ENCODE assay signal across 11 cellular contexts in genomic region chr12:114669501-114670256, GRCh38. TPM values are rescaled to one million over a fixed set of nuclear protein-coding genes. Genes with fewer than 3 reads are reported as not detected.
DNase-seq lines count a peak whose midpoint lies in the region; ATAC-seq, FAIRE-seq and TF ChIP-seq lines count a peak whose summit lies in the region.
"Had no signal": no experiment of that assay in that cellular context is flagged by ENCODE, and none has a peak within 500 bp of the region (broad histone marks: within the 10 kb centered on the region; RNA-seq: fewer than 3 reads in every experiment).

No MANE protein-coding gene starts in this region.

- no peaks in the 10 kb centered on the region for H3K9me3 Mint-ChIP-seq in GM23338

- H3K4me1 Mint-ChIP-seq in GM23338, result peaks cover 62% of the 10 kb centered on the region

- H3K4me1 ChIP-seq in GM23338 (ENCODE audit: insufficient read depth) (peaks cover 69% of the 10 kb centered on the region), iPS-18a (ENCODE audit: control insufficient read depth, low read depth, low read length) (peaks cover 28% of the 10 kb centered on the region), small intestine (ENCODE audit: control insufficient read depth in 2 of 2, insufficient read depth in 1 of 2, low read depth in 1 of 2, low read length in 1 of 2) (no peaks in the 10 kb centered on the region)

- peak overlapping the region; percentile 49 for H3K4me3 Mint-ChIP-seq in GM23338

- H3K9ac ChIP-seq in iPS-18a (ENCODE audit: low read length), result no peak overlapping the region

- peaks cover 27% of the 10 kb centered on the region for H3F3A ChIP-seq in GM23338 (replicated peaks; ENCODE audit: low read depth)

- no peaks in the 10 kb centered on the region for H3K9me2 ChIP-seq in GM23338 (ENCODE audit: insufficient read depth)

- 61 to 80% (median 62%) methylated on average over 31 of the region's 31 CpGs for WGBS in small intestine, 3 donors

- TF ChIP-seq CTCF in GM23338 (conservative IDR thresholded peaks at IDR 0.05; ENCODE audit: low read depth in 2 of 2) (no peak), VCaP (conservative IDR thresholded peaks at IDR 0.05) (no peak)

- H3K27me3 Mint-ChIP-seq in GM23338 (ENCODE audit: insufficient read depth, low read depth, poor library complexity), result peaks cover 93% of the 10 kb centered on the region

- H3K9me3 ChIP-seq in iPS-18a (ENCODE audit: control insufficient read depth, low read depth, low read length) (no peaks in the 10 kb centered on the region), small intestine (ENCODE audit: control insufficient read depth, low read depth) (no peaks in the 10 kb centered on the region)

- H3K36me3 Mint-ChIP-seq in GM23338 (ENCODE audit: low read depth), result no peaks in the 10 kb centered on the region

- H3K36me3 ChIP-seq in GM23338 (ENCODE audit: insufficient read depth), result no peaks in the 10 kb centered on the region
- no peaks in the 10 kb centered on the region for H3K36me3 ChIP-seq in iPS-18a (ENCODE audit: control insufficient read depth, low read depth, low read length)
- H3K36me3 ChIP-seq in small intestine (ENCODE audit: control insufficient read depth in 2 of 2, insufficient read depth in 2 of 2, low read length in 2 of 2), result peaks cover 4 to 8% of the 10 kb centered on the region in 2 donors

- H3K79me2 ChIP-seq in GM23338 (replicated peaks; ENCODE audit: insufficient read depth), result no peaks in the 10 kb centered on the region

- H3K27me3 ChIP-seq in GM23338 (ENCODE audit: insufficient read depth), result peaks cover 95% of the 10 kb centered on the region
- peaks cover 99% of the 10 kb centered on the region for H3K27me3 ChIP-seq in iPS-18a (ENCODE audit: control insufficient read depth, insufficient read depth, low read length)
- H3K27me3 ChIP-seq in small intestine (ENCODE audit: control insufficient read depth in 2 of 2, insufficient read depth in 2 of 2, low read length in 2 of 2), result peaks cover 0 to 13% of the 10 kb centered on the region in 2 donors

- H3K27ac ChIP-seq in GM23338 (ENCODE audit: low read depth) (no peak overlapping the region), VCaP (peak overlapping the region; percentile 97), iPS-18a (ENCODE audit: low read length) (no peak overlapping the region), small intestine (ENCODE audit: low read depth in 1 of 2, low read length in 1 of 2) (peak overlapping the region; percentile 41 to 57)

- peaks cover 12% of the 10 kb centered on the region for H4K20me1 ChIP-seq in GM23338 (replicated peaks; ENCODE audit: insufficient read depth)

- H2AFZ ChIP-seq in GM23338, result no peak overlapping the region

- H3K4me3 ChIP-seq in GM23338, result peak overlapping the region; percentile 53
- peak overlapping the region; percentile 16 for H3K4me3 ChIP-seq in iPS-18a (ENCODE audit: low read length)
- no peak overlapping the region for H3K4me3 ChIP-seq in small intestine (ENCODE audit: low read depth in 1 of 2, low read length in 2 of 2)

- peak; percentile 77 for DNase-seq in GM23338 (ENCODE audit: low spot score)
- DNase-seq in small intestine, result no peak
- DNase-seq in NCI-H510A (lab: John Stamatoyannopoulos, UW), result no peak
- DNase-seq in dedifferentiated amniotic fluid mesenchymal stem cell (ENCODE audit: extremely low spot score), result no peak
- DNase-seq in T-helper 1 cell, result no peak
- DNase-seq in NK-92 treated with Interleukin-12 subunit alpha and Interleukin-12 subunit beta, amount 100 ng/mL, for 24 hours (lab: John Stamatoyannopoulos, UW), result no peak
- DNase-seq: hypothalamus; NCI-H1092 treated with DMSO at 0.1 percent for 48 hours; stimulated activated CD8-positive, alpha-beta memory T cell treated with anti-CD3 and anti-CD28 coated beads, Interleukin-4, amount 100 ng/mL, for 48 hours had no signal

- H3K27ac Mint-ChIP-seq in GM23338, result no peak overlapping the region

- no peak for FAIRE-seq in small intestine (lab: Jason Lieb, UNC)

- no peak for ATAC-seq in GM23338

- peak overlapping the region; percentile 85 for H3K4me2 ChIP-seq in GM23338

TF ChIP-seq in GM23338, 12 proteins besides CTCF, POLR2A, EP300 and RAD21:
- TF ChIP-seq ETS1 (IDR thresholded peaks at IDR 0.05), result no peak
- no peak for TF ChIP-seq ZNF331 (CRISPR knock-in tag; IDR thresholded peaks at IDR 0.05; ENCODE audit: low read depth)
- TF ChIP-seq POLR2AphosphoS5 (IDR thresholded peaks at IDR 0.05; ENCODE audit: low read depth), result no peak
- TF ChIP-seq EZH2 (IDR thresholded peaks at IDR 0.05; ENCODE audit: low read depth, unreplicated experiment), result peak; percentile 63
- no peak for TF ChIP-seq STAT1 (IDR thresholded peaks at IDR 0.05; ENCODE audit: unreplicated experiment)
- no peak for TF ChIP-seq NANOG (IDR thresholded peaks at IDR 0.05; ENCODE audit: borderline replicate concordance)

RNA-seq across cellular contexts. Expression of gene TBX3, which starts 14.3 kb away (rescaled TPM):
- 0.24 and 0.35 TPM in 2 replicates for total RNA-seq in GM23338 (2014; rRNA removed; shearing (Covaris generic))
- polyA plus RNA-seq in GM23338 (2016; fragmentation: Nextera tagmentation; extraction: Ambion mirVana) (0.18 and 0.33 TPM in 2 replicates), small intestine (100 to 1,000 TPM in 1 of 3 donors, 10 to 100 TPM in 2; 18.8 to 104 (median 53.5) TPM)

Comparison
In these comparisons a context has a peak if more than half of its experiments do, and no peak if none do; other contexts are left out.
1. H3K27ac ChIP-seq: peak in VCaP (single experiment) and small intestine (2 of 2); none in GM23338 (single experiment) and iPS-18a (single experiment).
2. H3K4me3 ChIP-seq: peak in GM23338 (single experiment) and iPS-18a (single experiment); none in small intestine (0 of 2).
3. RNA of gene TBX3, which starts 14.3 kb away (polyA plus RNA-seq): 18.8 to 104 TPM in small intestine; 0.18 to 0.33 TPM in GM23338; every median in the first group is over 10 times any median in the second.